ENCODE assay signal across 20 cellular contexts in genomic region chr10:29763396-29763795, GRCh38.
"Had no signal": no experiment of that assay in that cellular context is flagged by ENCODE, and none has a peak within 500 bp of the region (broad histone marks: within the 10 kb centered on the region; RNA-seq: fewer than 3 reads in every experiment).

No MANE protein-coding gene starts in this region.

- H3K36me3 ChIP-seq: right lobe of liver, thoracic aorta, tibial nerve, upper lobe of left lung, uterus had no signal

- DNase-seq: cortex of kidney; dorsolateral prefrontal cortex; effector CD4-positive, alpha-beta T cell; head of caudate nucleus; natural killer cell; right lobe of liver; small intestine; stimulated activated CD4-positive, alpha-beta T cell treated with anti-CD3 and anti-CD28 coated beads, Interleukin-15, amount 100 ng/mL, for 24 hours; stimulated activated CD4-positive, alpha-beta T cell treated with anti-CD3 and anti-CD28 coated beads, Interleukin-2, amount 100 ng/mL, for 48 hours; stimulated activated naive B cell treated with anti-CD40 and anti-IgM and Interleukin-4, amounts not matched to agents 10 μg/mL and 1 μg/mL and 100 μg/mL, for 72 hours; upper lobe of left lung; uterus had no signal

- H3K4me1 ChIP-seq: parathyroid adenoma, tibial nerve, upper lobe of left lung, uterus had no signal

- H3K36me3 Mint-ChIP-seq: memory B cell; natural killer cell; stimulated activated naive B cell treated with anti-CD40 and anti-IgM and Interleukin-4, amounts not matched to agents 10 μg/mL and 1 μg/mL and 100 μg/mL, for 72 hours had no signal

- ATAC-seq: natural killer cell; right lobe of liver; stimulated activated naive B cell treated with anti-CD40 and anti-IgM and Interleukin-4, amounts not matched to agents 10 μg/mL and 1 μg/mL and 100 μg/mL, for 72 hours had no signal

- H3K9me3 ChIP-seq: right lobe of liver, thoracic aorta, tibial nerve, upper lobe of left lung, uterus had no signal

- H3K27me3 Mint-ChIP-seq: memory B cell; stimulated activated naive B cell treated with anti-CD40 and anti-IgM and Interleukin-4, amounts not matched to agents 10 μg/mL and 1 μg/mL and 100 μg/mL, for 72 hours; stimulated activated naive CD8-positive, alpha-beta T cell treated with anti-CD3 and anti-CD28 coated beads, Interleukin-15, Interleukin-2, amounts not matched to agents 100 ng/mL and 50 ng/mL, for 24 hours had no signal

- H3K4me3 Mint-ChIP-seq: memory B cell; natural killer cell; neural crest cell; stimulated activated naive B cell treated with anti-CD40 and anti-IgM and Interleukin-4, amounts not matched to agents 10 μg/mL and 1 μg/mL and 100 μg/mL, for 72 hours; stimulated activated naive CD8-positive, alpha-beta T cell treated with anti-CD3 and anti-CD28 coated beads, Interleukin-15, Interleukin-2, amounts not matched to agents 100 ng/mL and 50 ng/mL, for 24 hours had no signal

- H3K4me1 Mint-ChIP-seq: memory B cell; natural killer cell; neural crest cell; stimulated activated naive B cell treated with anti-CD40 and anti-IgM and Interleukin-4, amounts not matched to agents 10 μg/mL and 1 μg/mL and 100 μg/mL, for 72 hours had no signal

- H3K4me3 ChIP-seq: dorsolateral prefrontal cortex, lung, right lobe of liver, thoracic aorta, tibial nerve, upper lobe of left lung, uterus had no signal

- H3K27ac ChIP-seq: dorsolateral prefrontal cortex, parathyroid adenoma, right lobe of liver, thoracic aorta, tibial nerve, uterus had no signal

- H3K27me3 ChIP-seq: dorsolateral prefrontal cortex, right lobe of liver, tibial nerve, upper lobe of left lung, uterus had no signal

- H3K9me3 Mint-ChIP-seq: natural killer cell; stimulated activated naive B cell treated with anti-CD40 and anti-IgM and Interleukin-4, amounts not matched to agents 10 μg/mL and 1 μg/mL and 100 μg/mL, for 72 hours; stimulated activated naive CD8-positive, alpha-beta T cell treated with anti-CD3 and anti-CD28 coated beads, Interleukin-15, Interleukin-2, amounts not matched to agents 100 ng/mL and 50 ng/mL, for 24 hours had no signal

- H3K27ac Mint-ChIP-seq: memory B cell; natural killer cell; progenitor cell of endocrine pancreas; stimulated activated naive B cell treated with anti-CD40 and anti-IgM and Interleukin-4, amounts not matched to agents 10 μg/mL and 1 μg/mL and 100 μg/mL, for 72 hours; stimulated activated naive CD8-positive, alpha-beta T cell treated with anti-CD3 and anti-CD28 coated beads, Interleukin-15, Interleukin-2, amounts not matched to agents 100 ng/mL and 50 ng/mL, for 24 hours had no signal
